Comparison of ENCODE assay signal across 7 cellular contexts in the genomic region with DNA sequence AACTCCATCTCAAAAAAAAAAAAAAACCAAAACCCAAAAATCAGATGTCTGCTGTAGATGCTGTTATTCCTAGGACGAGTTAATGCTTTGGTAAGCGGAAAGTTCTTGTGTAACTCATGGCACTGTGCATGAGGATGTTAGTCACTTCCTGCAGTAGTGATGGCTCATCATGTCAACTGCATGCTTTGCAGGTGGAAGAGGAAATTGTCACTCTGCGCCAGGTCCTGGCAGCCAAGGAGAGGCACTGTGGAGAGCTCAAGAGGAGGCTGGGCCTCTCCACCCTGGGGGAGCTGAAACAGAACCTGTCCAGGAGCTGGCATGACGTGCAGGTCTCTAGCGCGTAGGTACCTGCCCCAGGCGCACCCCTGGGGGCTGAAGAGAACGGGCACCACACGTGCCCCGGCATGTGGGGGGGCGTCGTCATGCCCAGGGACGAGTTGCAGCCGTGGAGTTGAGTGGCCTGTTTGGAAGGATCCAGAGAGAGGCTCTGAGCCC. TPM values are rescaled to one million over a fixed set of nuclear protein-coding genes. Genes with fewer than 3 reads are reported as not detected.
DNase-seq lines count a peak whose midpoint lies in the region; ATAC-seq and TF ChIP-seq lines count a peak whose summit lies in the region.

No MANE protein-coding gene starts in this region.

- H3K4me1 ChIP-seq in heart left ventricle, result peaks cover 0 to 27% (median 4%) of the 10 kb centered on the region in 12 donors

- intact Hi-C loops in heart left ventricle (cut with DNase I), result loop anchor here in 1 of 10 donors (10.0 kb wide), 1 partner anchor 339 kb away; the partner anchor contains the start of gene PTK6

- H3K4me3 ChIP-seq in heart left ventricle, result peak overlapping the region in 1 of 12 donors; percentile 43

- H3K9me3 Mint-ChIP-seq in activated T-cell treated with anti-CD3 and anti-CD28 coated beads, Interleukin-2, amount 50 U/mL, for 72 hours, result no peaks in the 10 kb centered on the region
- H3K9me3 Mint-ChIP-seq in stimulated activated naive CD8-positive, alpha-beta T cell treated with anti-CD3 and anti-CD28 coated beads, Interleukin-15, Interleukin-2, amounts not matched to agents 100 ng/mL and 50 ng/mL, for 24 hours, result no peaks in the 10 kb centered on the region

- peaks cover 12 to 30% of the 10 kb centered on the region in 2 donors for H3K36me3 Mint-ChIP-seq in activated T-cell treated with anti-CD3 and anti-CD28 coated beads, Interleukin-2, amount 50 U/mL, for 72 hours (ENCODE audit: insufficient read depth in 2 of 2)
- peaks cover 59% of the 10 kb centered on the region for H3K36me3 Mint-ChIP-seq in stimulated activated naive CD8-positive, alpha-beta T cell treated with anti-CD3 and anti-CD28 coated beads, Interleukin-15, Interleukin-2, amounts not matched to agents 100 ng/mL and 50 ng/mL, for 24 hours (ENCODE audit: low read depth)

- TF ChIP-seq CTCF in heart left ventricle (IDR thresholded peaks at IDR 0.05) (no peak), GM10266 (IDR thresholded peaks at IDR 0.05; ENCODE audit: control insufficient read depth, insufficient read depth, low read depth, missing control alignments) (no peak)

- DNase-seq in M059J (ENCODE audit: low read depth) (peak; percentile 88), heart left ventricle (peak; percentile 60 to 74 (median 61)), GM10266 (ENCODE audit: extremely low spot score) (no peak)
- peak; percentile 56 to 58 for DNase-seq in activated T-cell treated with anti-CD3 and anti-CD28 coated beads, Interleukin-2, amount 50 U/mL, for 72 hours

- peak overlapping the region; percentile 85 for H3K27ac Mint-ChIP-seq in activated T-cell treated with anti-CD3 and anti-CD28 coated beads, Interleukin-2, amount 50 U/mL, for 72 hours
- peak overlapping the region; percentile 75 for H3K27ac Mint-ChIP-seq in stimulated activated naive CD8-positive, alpha-beta T cell treated with anti-CD3 and anti-CD28 coated beads, Interleukin-15, Interleukin-2, amounts not matched to agents 100 ng/mL and 50 ng/mL, for 24 hours

- H3K4me3 Mint-ChIP-seq in activated T-cell treated with anti-CD3 and anti-CD28 coated beads, Interleukin-2, amount 50 U/mL, for 72 hours, result peak overlapping the region in 1 of 2 donors; percentile 56
- peak overlapping the region; percentile 53 for H3K4me3 Mint-ChIP-seq in stimulated activated naive CD8-positive, alpha-beta T cell treated with anti-CD3 and anti-CD28 coated beads, Interleukin-15, Interleukin-2, amounts not matched to agents 100 ng/mL and 50 ng/mL, for 24 hours

- peak; percentile 97 to 99 for ATAC-seq in activated T-cell treated with anti-CD3 and anti-CD28 coated beads, Interleukin-2, amount 50 U/mL, for 72 hours (replicated peaks in 1 of 2)
- peak; percentile 68 to 91 (median 84) for ATAC-seq in heart left ventricle
- ATAC-seq in GM19395 (IDR thresholded peaks at IDR 0.05; ENCODE audit: unreplicated experiment), result no peak
- no peak for ATAC-seq in HG03457 (IDR thresholded peaks at IDR 0.05; ENCODE audit: unreplicated experiment)

- TF ChIP-seq POLR2A in heart left ventricle (IDR thresholded peaks at IDR 0.05), result no peak

- H3K27me3 Mint-ChIP-seq in activated T-cell treated with anti-CD3 and anti-CD28 coated beads, Interleukin-2, amount 50 U/mL, for 72 hours (ENCODE audit: low read depth), result no peaks in the 10 kb centered on the region
- no peaks in the 10 kb centered on the region for H3K27me3 Mint-ChIP-seq in stimulated activated naive CD8-positive, alpha-beta T cell treated with anti-CD3 and anti-CD28 coated beads, Interleukin-15, Interleukin-2, amounts not matched to agents 100 ng/mL and 50 ng/mL, for 24 hours

- peaks cover 20% of the 10 kb centered on the region for H3K4me1 Mint-ChIP-seq in activated T-cell treated with anti-CD3 and anti-CD28 coated beads, Interleukin-2, amount 50 U/mL, for 72 hours (ENCODE audit: low read depth)
- H3K4me1 Mint-ChIP-seq in stimulated activated naive CD8-positive, alpha-beta T cell treated with anti-CD3 and anti-CD28 coated beads, Interleukin-15, Interleukin-2, amounts not matched to agents 100 ng/mL and 50 ng/mL, for 24 hours (ENCODE audit: low read depth), result peaks cover 15% of the 10 kb centered on the region

- no peaks in the 10 kb centered on the region for H3K9me3 ChIP-seq in heart left ventricle

- no peaks in the 10 kb centered on the region for H3K27me3 ChIP-seq in heart left ventricle

- WGBS in heart left ventricle, 4 donors, result 77 to 81% (median 78%) methylated on average over 14 of the region's 14 CpGs

- H3K36me3 ChIP-seq in heart left ventricle, result peaks cover 0 to 100% (median 91%) of the 10 kb centered on the region in 9 donors

- H3K27ac ChIP-seq in heart left ventricle, result peak overlapping the region in 7 of 12 donors; percentile 13 to 92 (median 60)

RNA-seq across cellular contexts. Expression of gene TPD52L2, which starts 8.5 kb away (rescaled TPM):
- total RNA-seq in M059J (2014; rRNA removed; shearing (Covaris generic)), result 130 and 152 TPM in 2 replicates
- total RNA-seq in activated T-cell treated with anti-CD3 and anti-CD28 coated beads, Interleukin-2, amount 50 U/mL, for 72 hours, result 10 to 100 TPM; 71.5 to 76.8 TPM
- total RNA-seq in heart left ventricle, result 100 to 1,000 TPM in 1 of 9 donors, 10 to 100 TPM in 8; 65.0 to 122 (median 72.2) TPM
- 100 to 1,000 TPM in 1 of 2 donors, 10 to 100 TPM in 1; 44.4 to 179 TPM for polyA plus RNA-seq in heart left ventricle

RNA-seq across cellular contexts. Expression of gene ABHD16B, which starts 12.2 kb away (rescaled TPM):
- total RNA-seq in M059J (2014; rRNA removed; shearing (Covaris generic)), result not detected in 2 replicates
- total RNA-seq in activated T-cell treated with anti-CD3 and anti-CD28 coated beads, Interleukin-2, amount 50 U/mL, for 72 hours, result under 1 TPM in 1 of 2 donors, not detected in 1; 0.22 TPM
- not detected for total RNA-seq in heart left ventricle
- under 1 TPM; 0.12 to 0.72 TPM for polyA plus RNA-seq in heart left ventricle

RNA-seq across cellular contexts. Expression of gene DNAJC5, which starts 21.4 kb away (rescaled TPM):
- total RNA-seq in M059J (2014; rRNA removed; shearing (Covaris generic)), result 37.9 and 68.7 TPM in 2 replicates
- total RNA-seq in activated T-cell treated with anti-CD3 and anti-CD28 coated beads, Interleukin-2, amount 50 U/mL, for 72 hours, result 10 to 100 TPM; 37.6 to 40.5 TPM
- total RNA-seq in heart left ventricle, result 10 to 100 TPM; 34.8 to 57.1 (median 46.1) TPM
- 10 to 100 TPM; 21.1 to 46.3 TPM for polyA plus RNA-seq in heart left ventricle

RNA-seq across cellular contexts. Expression of gene ZBTB46, which starts 42.5 kb away (rescaled TPM):
- 2.5 and 3.1 TPM in 2 replicates for total RNA-seq in M059J (2014; rRNA removed; shearing (Covaris generic))
- 1 to 10 TPM; 2.7 to 8.2 TPM for total RNA-seq in activated T-cell treated with anti-CD3 and anti-CD28 coated beads, Interleukin-2, amount 50 U/mL, for 72 hours
- total RNA-seq in heart left ventricle, result 10 to 100 TPM; 11.2 to 27.4 (median 14.4) TPM
- polyA plus RNA-seq in heart left ventricle, result 1 to 10 TPM; 6.6 to 8.2 TPM

Comparison
In these comparisons a context has a peak if more than half of its experiments do, and no peak if none do; other contexts are left out.
1. ATAC-seq: peak in activated T-cell treated with anti-CD3 and anti-CD28 coated beads, Interleukin-2, amount 50 U/mL, for 72 hours (2 of 2) and heart left ventricle (4 of 4); none in GM19395 (single experiment) and HG03457 (single experiment).